4 cellular contexts compared by ENCODE assay signal in the genomic region with DNA sequence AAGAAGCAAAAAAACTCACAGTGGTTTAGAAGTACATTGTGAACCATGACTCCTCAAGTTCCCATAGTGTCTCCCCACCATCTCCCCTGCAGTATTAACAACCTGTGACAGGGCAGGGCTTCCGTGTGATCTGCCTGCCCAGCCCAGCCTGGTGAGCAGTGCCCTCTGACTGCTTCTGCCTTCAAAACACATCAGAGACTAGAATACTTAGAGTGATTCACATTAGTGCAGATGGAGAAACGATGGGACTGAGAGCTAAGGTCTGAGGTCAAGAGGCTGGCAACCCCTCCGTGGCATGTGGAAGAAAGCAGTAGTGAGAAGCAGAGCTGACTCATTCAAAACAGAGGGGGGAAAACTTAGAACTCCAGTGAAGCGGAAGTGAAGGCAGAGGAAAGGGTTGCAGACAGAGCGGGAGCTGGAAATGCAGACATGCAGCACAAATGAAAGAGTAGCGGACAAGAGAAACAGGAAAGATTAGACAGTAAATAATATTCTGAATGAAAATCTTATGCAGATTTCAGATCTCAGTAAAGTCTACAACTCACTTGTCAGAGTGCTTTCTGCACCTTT. TPM values are rescaled to one million over a fixed set of nuclear protein-coding genes. Genes with fewer than 3 reads are reported as not detected.
"Had no signal": no experiment of that assay in that cellular context is flagged by ENCODE, and none has a peak within 500 bp of the region (broad histone marks: within the 10 kb centered on the region; RNA-seq: fewer than 3 reads in every experiment).

No MANE protein-coding gene starts in this region.

RNA-seq across cellular contexts. Expression of gene CHRFAM7A, which starts 6.9 kb away (rescaled TPM):
- total RNA-seq: epithelial cell of proximal tubule had no signal
- polyA plus RNA-seq: mammary epithelial cell had no signal

RNA-seq across cellular contexts. Expression of gene GOLGA8R, which starts 27.7 kb away (rescaled TPM):
- total RNA-seq: epithelial cell of proximal tubule had no signal
- polyA plus RNA-seq: foreskin keratinocyte, hepatocyte had no signal
